In genomic region chr2:146764301-146764700, GRCh38 we compare ENCODE assay signal across 23 cellular contexts.
DNase-seq lines count a peak whose midpoint lies in the region; ATAC-seq, FAIRE-seq and TF ChIP-seq lines count a peak whose summit lies in the region.
"Had no signal": no experiment of that assay in that cellular context is flagged by ENCODE, and none has a peak within 500 bp of the region (broad histone marks: within the 10 kb centered on the region; RNA-seq: fewer than 3 reads in every experiment).

No MANE protein-coding gene starts in this region.

- H3K4me2 ChIP-seq in PC-3 (ENCODE audit: low read length) = peak overlapping the region; percentile 54
- H3K4me2 ChIP-seq in GM12878 (ENCODE audit: control insufficient read depth, insufficient read depth) = no peak overlapping the region

- H3K36me3 ChIP-seq in PC-3 (ENCODE audit: low read depth, low read length) = no peaks in the 10 kb centered on the region
- H3K36me3 ChIP-seq in GM12878 (ENCODE audit: control insufficient read depth in 2 of 2, insufficient read depth in 2 of 2, low read length in 1 of 2) = no peaks in the 10 kb centered on the region
- H3K36me3 ChIP-seq in tibial artery = no peaks in the 10 kb centered on the region

- RAD21 ChIA-PET in GM12878 (lab: Charles Lee; ENCODE audit: unreplicated experiment) = no interaction called here

- H3K27me3 ChIP-seq in PC-3 (ENCODE audit: low read length) (no peaks in the 10 kb centered on the region), GM12878 (replicated peaks in 1 of 2; ENCODE audit: control insufficient read depth in 2 of 2, insufficient read depth in 2 of 2, low read length in 1 of 2) (no peaks in the 10 kb centered on the region), tibial artery (no peaks in the 10 kb centered on the region)

- SMC1A ChIA-PET in GM12878 (lab: Charles Lee; ENCODE audit: uncharacterized antibody, unreplicated experiment) = interaction anchor here (0.5 to 0.8 kb wide), 2 partner anchors 12 to 35 kb away, joined by 3 read pairs; no protein-coding TSS in a partner anchor

- H3K9me2 ChIP-seq in PC-3 (replicated peaks; ENCODE audit: low read length) = no peaks in the 10 kb centered on the region

- H3K9me3 ChIP-seq in PC-3 (ENCODE audit: low read length) (no peaks in the 10 kb centered on the region), GM12878 (replicated peaks; ENCODE audit: control insufficient read depth, insufficient read depth, low read length) (no peaks in the 10 kb centered on the region), tibial artery (no peaks in the 10 kb centered on the region)

- BruUV-seq in PC-3 (replicated peaks; lab: Mats Ljungman, UMichigan) (no TSS peak), GM12878 (replicated peaks; lab: Mats Ljungman, UMichigan) (no TSS peak)

- POLR2A ChIA-PET in PC-3 (lab: Charles Lee; ENCODE audit: unreplicated experiment) = no interaction called here
- POLR2A ChIA-PET in GM12878 (lab: Charles Lee) = interaction anchor here (1.6 kb wide), 1 partner anchor 14 kb away, joined by 3 read pairs; no protein-coding TSS in a partner anchor

- no peak for FAIRE-seq in GM12878 (lab: Jason Lieb, UNC)
- FAIRE-seq in D721Med (lab: Jason Lieb, UNC) = no peak
- FAIRE-seq: HTR-8/SVneo had no signal

- H3K4me1 ChIP-seq in PC-3 (ENCODE audit: insufficient read depth, low read length) = peaks cover 16% of the 10 kb centered on the region
- H3K4me1 ChIP-seq in GM12878 (ENCODE audit: control insufficient read depth, insufficient read depth, low read length) = no peaks in the 10 kb centered on the region
- H3K4me1 ChIP-seq in tibial artery = no peaks in the 10 kb centered on the region

- H2AFZ ChIP-seq in PC-3 (ENCODE audit: low read length) = 0 out of 2 replicates have a peak overlapping the region, but pooled peaks have one; percentile 15
- no peak overlapping the region for H2AFZ ChIP-seq in GM12878 (ENCODE audit: control insufficient read depth, low read depth, low read length)

- no peak for TF ChIP-seq POLR2A in GM12878 (IDR thresholded peaks at IDR 0.05; ENCODE audit: low read depth, low read length)

- H3F3A ChIP-seq in PC-3 (ENCODE audit: low read length, unreplicated experiment) = no peaks in the 10 kb centered on the region

- 0% methylated on average over 4 of the region's 4 CpGs for WGBS in GM12878 (ENCODE audit: insufficient coverage, insufficient replicate concordance, low lambda C conversion rate, missing lambda C conversion rate)

- peak overlapping the region; percentile 58 for H3K27ac ChIP-seq in PC-3 (ENCODE audit: low read length)
- H3K27ac ChIP-seq in GM12878 (ENCODE audit: control insufficient read depth, insufficient read depth) = no peak overlapping the region
- H3K27ac ChIP-seq in tibial artery = no peak overlapping the region
- H3K27ac ChIP-seq: HL-60 had no signal

- TF ChIP-seq RAD21 in GM12878 (IDR thresholded peaks at IDR 0.05; ENCODE audit: insufficient read depth, low read depth, low read length) = no peak

- CTCF ChIA-PET in PC-3 (lab: Charles Lee) (no interaction called here), GM12878 (lab: Yijun Ruan, JAX) (no interaction called here)

- intact Hi-C loops in PC-3 (cut with micrococcal nuclease) = no loop called here
- intact Hi-C loops in GM12878 (cut with micrococcal nuclease; ENCODE audit: unreplicated experiment) = no loop called here
- intact Hi-C loops in tibial artery (cut with DNase I; ENCODE audit: low total_unique reads) = no loop called here

- DNase-seq in PC-3 (peak; percentile 86), GM12878 (ENCODE audit: low read depth, low spot score) (no peak), fibroblast of mammary gland (ENCODE audit: low read depth) (peak; percentile 5), stromal cell of bone marrow (ENCODE audit: low read depth) (peak; percentile 18), T-helper 2 cell (no peak), tibial artery (no peak), DMS79 (lab: John Stamatoyannopoulos, UW) (no peak), D721Med (ENCODE audit: insufficient read length, low spot score) (no peak)
- DNase-seq: CD4-positive, alpha-beta T cell; COR-L47; GF-D8; KG1; NCI-H1105; NCI-H2029 treated with DMSO at 0.1 percent for 48 hours; NCI-H226; NCI-H510A treated with DMSO at 0.1 percent for 48 hours; NCI-H774; NK-92 treated with Interleukin-12 subunit alpha and Interleukin-12 subunit beta, amount 100 ng/mL, for 24 hours; SIG-M5 had no signal

- H3K79me2 ChIP-seq in PC-3 (ENCODE audit: low read length) (no peaks in the 10 kb centered on the region), GM12878 (ENCODE audit: control insufficient read depth, insufficient read depth, low read length) (no peaks in the 10 kb centered on the region)

- ATAC-seq in PC-3 = peak; percentile 100
- 0 out of 3 replicates have a peak, but pooled peaks have one; percentile 14 for ATAC-seq in GM12878
- ATAC-seq: Panc1, SK-N-SH treated with all-trans-retinoic acid at 6 μM for 48 hours had no signal

- H3K9ac ChIP-seq in PC-3 (ENCODE audit: low read length) (no peak overlapping the region), GM12878 (ENCODE audit: control insufficient read depth, insufficient read depth, low read length) (no peak overlapping the region)

- TF ChIP-seq EP300 in GM12878 (IDR thresholded peaks at IDR 0.05; ENCODE audit: borderline replicate concordance in 1 of 2, control insufficient read depth in 1 of 2, low read depth in 2 of 2, low read length in 2 of 2) = no peak

- in situ Hi-C loops in GM12878 (cut with MboI) = no loop called here

- H3K4me3 ChIP-seq in PC-3 (ENCODE audit: low read length) (no peak overlapping the region), GM12878 (no peak overlapping the region), fibroblast of mammary gland (ENCODE audit: control insufficient read depth, low read depth, low read length) (no peak overlapping the region), tibial artery (no peak overlapping the region)

- no peak for TF ChIP-seq CTCF in PC-3 (conservative IDR thresholded peaks at IDR 0.05; ENCODE audit: low read depth, low read length)
- no peak for TF ChIP-seq CTCF in GM12878 (IDR thresholded peaks at IDR 0.05 in 2 of 3, conservative IDR thresholded peaks at IDR 0.05 in 1 of 3; ENCODE audit: control insufficient read depth in 2 of 3, extremely low read depth in 1 of 3, insufficient read depth in 1 of 3, low read depth in 3 of 3, low read length in 3 of 3)
- TF ChIP-seq CTCF in fibroblast of mammary gland (conservative IDR thresholded peaks at IDR 0.05; ENCODE audit: control insufficient read depth, insufficient read depth, low read depth, low read length) = no peak
- no peak for TF ChIP-seq CTCF in tibial artery (IDR thresholded peaks at IDR 0.05)
- TF ChIP-seq CTCF in D721Med (IDR thresholded peaks at IDR 0.05; ENCODE audit: insufficient read depth, missing control alignments) = no peak

- H4K20me1 ChIP-seq in PC-3 (ENCODE audit: low read length) (no peaks in the 10 kb centered on the region), GM12878 (ENCODE audit: control insufficient read depth, insufficient read depth) (no peaks in the 10 kb centered on the region)

TF ChIP-seq in GM12878, 131 proteins besides CTCF, POLR2A, EP300 and RAD21 (continues in another document):
- TF ChIP-seq TCF12 (IDR thresholded peaks at IDR 0.05; ENCODE audit: low read depth, low read length) = no peak
- TF ChIP-seq ZNF592 (IDR thresholded peaks at IDR 0.05) = no peak
- no peak for TF ChIP-seq ZNF207 (IDR thresholded peaks at IDR 0.05; ENCODE audit: borderline replicate concordance)
- no peak for TF ChIP-seq TARDBP (IDR thresholded peaks at IDR 0.05; ENCODE audit: borderline replicate concordance)

Comparison
In these comparisons a context has a peak if more than half of its experiments do, and no peak if none do; other contexts are left out.
1. DNase-seq: peak in PC-3 (single experiment), fibroblast of mammary gland (single experiment) and stromal cell of bone marrow (single experiment); none in GM12878 (single experiment), T-helper 2 cell (0 of 5), tibial artery (0 of 2), DMS79 (single experiment) and D721Med (single experiment).